Comparison of ENCODE assay signal across 1 cellular context in the genomic region with DNA sequence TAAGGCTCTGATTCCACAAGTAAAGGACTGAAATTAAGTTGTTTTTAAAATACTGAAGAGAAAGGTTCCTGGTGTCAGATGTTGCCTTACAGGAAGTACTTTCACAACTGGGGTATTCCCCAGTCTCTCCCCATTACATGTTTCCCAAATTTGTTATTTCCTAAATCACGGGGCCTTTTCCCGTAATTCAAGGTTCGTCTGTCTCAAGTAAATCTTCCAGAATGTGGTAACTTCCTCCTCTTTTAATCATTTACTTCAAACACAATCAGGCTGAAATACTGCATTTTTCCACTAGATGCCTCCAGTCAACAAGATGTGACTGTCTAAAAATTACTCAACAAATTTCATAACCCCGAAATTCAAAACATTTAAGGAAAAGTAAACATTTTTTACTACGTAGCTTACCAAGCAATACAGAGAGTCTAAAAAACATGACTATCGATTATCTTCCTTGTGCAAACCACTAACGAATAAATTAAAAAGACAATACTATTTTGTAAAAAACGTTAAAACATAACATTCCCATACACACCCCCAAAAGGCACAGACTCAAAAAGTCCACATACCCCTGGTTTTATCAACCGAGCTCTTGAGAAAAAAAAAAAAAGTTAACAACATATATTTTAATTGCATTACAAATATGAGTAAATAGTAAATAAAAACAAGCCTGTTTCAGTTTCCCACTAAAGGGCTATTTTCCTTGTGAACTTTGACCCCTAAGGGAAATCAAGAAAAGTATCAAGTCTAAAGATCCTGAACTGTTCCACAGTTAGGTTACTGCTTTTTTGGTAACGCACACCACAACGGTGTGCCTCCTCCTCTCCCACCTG.
TF ChIP-seq lines count a peak whose summit lies in the region.

No MANE protein-coding gene starts in this region.

TF ChIP-seq in K562, 482 proteins besides CTCF, POLR2A, EP300 and RAD21 (continues in another document):
- TF ChIP-seq CBFA2T2 (conservative IDR thresholded peaks at IDR 0.05) (no peak), ZNF696 (CRISPR knock-in tag; conservative IDR thresholded peaks at IDR 0.05) (no peak), FOXK2 (conservative IDR thresholded peaks at IDR 0.05 in 1 of 2, IDR thresholded peaks at IDR 0.05 in 1 of 2; ENCODE audit: low read depth in 2 of 2) (0 out of 4 replicates have a peak, but pooled peaks of 1 of the 2 experiments have one; percentile 47), MEIS2 (IDR thresholded peaks at IDR 0.05; ENCODE audit: partially characterized antibody) (peak; percentile 33), MNT (conservative IDR thresholded peaks at IDR 0.05) (0 out of 4 replicates have a peak, but pooled peaks of 1 of the 2 experiments have one; percentile 27), MYBL2 (IDR thresholded peaks at IDR 0.05; ENCODE audit: low read depth) (no peak), MYBL2 (CRISPR knock-in tag; IDR thresholded peaks at IDR 0.05; ENCODE audit: borderline replicate concordance) (no peak), MTA1 (IDR thresholded peaks at IDR 0.05; ENCODE audit: borderline replicate concordance) (no peak), ZNF12 (CRISPR knock-in tag; IDR thresholded peaks at IDR 0.05) (no peak), MAFG (tag; conservative IDR thresholded peaks at IDR 0.05) (peak; percentile 51), C11orf30 (IDR thresholded peaks at IDR 0.05; ENCODE audit: low read depth) (peak; percentile 33), ASH1L (IDR thresholded peaks at IDR 0.05; ENCODE audit: borderline replicate concordance, low read depth, partially characterized antibody) (peak; percentile 41), TBL1XR1 (IDR thresholded peaks at IDR 0.05; ENCODE audit: low read length in 2 of 2) (0 out of 4 replicates have a peak, but pooled peaks of 1 of the 2 experiments have one; percentile 43), HES1 (IDR thresholded peaks at IDR 0.05; ENCODE audit: low read depth) (0 out of 2 replicates have a peak, but pooled peaks have one; percentile 48), MAFF (IDR thresholded peaks at IDR 0.05; ENCODE audit: low read length) (peak; percentile 9; the same call in 1 of the 2 replicates), CEBPG (CRISPR knock-in tag; IDR thresholded peaks at IDR 0.05) (no peak), CEBPG (tag; conservative IDR thresholded peaks at IDR 0.05 in 1 of 2, IDR thresholded peaks at IDR 0.05 in 1 of 2) (peak; percentile 91 to 96), DDX20 (tag; IDR thresholded peaks at IDR 0.05; ENCODE audit: low read depth) (no peak), RHOXF2B (CRISPR knock-in tag; conservative IDR thresholded peaks at IDR 0.05) (no peak), MBD2 (IDR thresholded peaks at IDR 0.05; ENCODE audit: borderline replicate concordance, low read depth) (no peak), TAL1 (IDR thresholded peaks at IDR 0.05) (no peak), CBX3 (IDR thresholded peaks at IDR 0.05; ENCODE audit: borderline replicate concordance in 1 of 2, low read length in 2 of 2) (no peak), ZMIZ1 (IDR thresholded peaks at IDR 0.05; ENCODE audit: low read depth in 2 of 2, low read length in 2 of 2) (no peak), HNRNPLL (IDR thresholded peaks at IDR 0.05; ENCODE audit: low read depth, low read length, poor library complexity, severe bottlenecking) (no peak), ZNF263 (CRISPR knock-in tag; IDR thresholded peaks at IDR 0.05; ENCODE audit: borderline replicate concordance) (no peak), ZNF398 (CRISPR knock-in tag; IDR thresholded peaks at IDR 0.05) (no peak), HINFP (tag; conservative IDR thresholded peaks at IDR 0.05; ENCODE audit: low read depth) (0 out of 2 replicates have a peak, but pooled peaks have one; percentile 11), POLR2H (tag; IDR thresholded peaks at IDR 0.05; ENCODE audit: low read depth) (peak; percentile 69), TOE1 (IDR thresholded peaks at IDR 0.05; ENCODE audit: borderline replicate concordance) (0 out of 2 replicates have a peak, but pooled peaks have one; percentile 20), TOE1 (CRISPR knock-in tag; IDR thresholded peaks at IDR 0.05; ENCODE audit: borderline replicate concordance, low read depth) (no peak), KAT8 (IDR thresholded peaks at IDR 0.05; ENCODE audit: low read depth) (peak; percentile 30; the same call in 1 of the 2 replicates), ZNF395 (CRISPR knock-in tag; IDR thresholded peaks at IDR 0.05) (no peak), ELF1 (tag; IDR thresholded peaks at IDR 0.05) (peak; percentile 36; the same call in 1 of the 2 replicates)
- TF ChIP-seq, protein P1, sequence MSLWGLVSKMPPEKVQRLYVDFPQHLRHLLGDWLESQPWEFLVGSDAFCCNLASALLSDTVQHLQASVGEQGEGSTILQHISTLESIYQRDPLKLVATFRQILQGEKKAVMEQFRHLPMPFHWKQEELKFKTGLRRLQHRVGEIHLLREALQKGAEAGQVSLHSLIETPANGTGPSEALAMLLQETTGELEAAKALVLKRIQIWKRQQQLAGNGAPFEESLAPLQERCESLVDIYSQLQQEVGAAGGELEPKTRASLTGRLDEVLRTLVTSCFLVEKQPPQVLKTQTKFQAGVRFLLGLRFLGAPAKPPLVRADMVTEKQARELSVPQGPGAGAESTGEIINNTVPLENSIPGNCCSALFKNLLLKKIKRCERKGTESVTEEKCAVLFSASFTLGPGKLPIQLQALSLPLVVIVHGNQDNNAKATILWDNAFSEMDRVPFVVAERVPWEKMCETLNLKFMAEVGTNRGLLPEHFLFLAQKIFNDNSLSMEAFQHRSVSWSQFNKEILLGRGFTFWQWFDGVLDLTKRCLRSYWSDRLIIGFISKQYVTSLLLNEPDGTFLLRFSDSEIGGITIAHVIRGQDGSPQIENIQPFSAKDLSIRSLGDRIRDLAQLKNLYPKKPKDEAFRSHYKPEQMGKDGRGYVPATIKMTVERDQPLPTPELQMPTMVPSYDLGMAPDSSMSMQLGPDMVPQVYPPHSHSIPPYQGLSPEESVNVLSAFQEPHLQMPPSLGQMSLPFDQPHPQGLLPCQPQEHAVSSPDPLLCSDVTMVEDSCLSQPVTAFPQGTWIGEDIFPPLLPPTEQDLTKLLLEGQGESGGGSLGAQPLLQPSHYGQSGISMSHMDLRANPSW (CRISPR knock-in tag; IDR thresholded peaks at IDR 0.05): no peak
- TF ChIP-seq, protein P2, sequence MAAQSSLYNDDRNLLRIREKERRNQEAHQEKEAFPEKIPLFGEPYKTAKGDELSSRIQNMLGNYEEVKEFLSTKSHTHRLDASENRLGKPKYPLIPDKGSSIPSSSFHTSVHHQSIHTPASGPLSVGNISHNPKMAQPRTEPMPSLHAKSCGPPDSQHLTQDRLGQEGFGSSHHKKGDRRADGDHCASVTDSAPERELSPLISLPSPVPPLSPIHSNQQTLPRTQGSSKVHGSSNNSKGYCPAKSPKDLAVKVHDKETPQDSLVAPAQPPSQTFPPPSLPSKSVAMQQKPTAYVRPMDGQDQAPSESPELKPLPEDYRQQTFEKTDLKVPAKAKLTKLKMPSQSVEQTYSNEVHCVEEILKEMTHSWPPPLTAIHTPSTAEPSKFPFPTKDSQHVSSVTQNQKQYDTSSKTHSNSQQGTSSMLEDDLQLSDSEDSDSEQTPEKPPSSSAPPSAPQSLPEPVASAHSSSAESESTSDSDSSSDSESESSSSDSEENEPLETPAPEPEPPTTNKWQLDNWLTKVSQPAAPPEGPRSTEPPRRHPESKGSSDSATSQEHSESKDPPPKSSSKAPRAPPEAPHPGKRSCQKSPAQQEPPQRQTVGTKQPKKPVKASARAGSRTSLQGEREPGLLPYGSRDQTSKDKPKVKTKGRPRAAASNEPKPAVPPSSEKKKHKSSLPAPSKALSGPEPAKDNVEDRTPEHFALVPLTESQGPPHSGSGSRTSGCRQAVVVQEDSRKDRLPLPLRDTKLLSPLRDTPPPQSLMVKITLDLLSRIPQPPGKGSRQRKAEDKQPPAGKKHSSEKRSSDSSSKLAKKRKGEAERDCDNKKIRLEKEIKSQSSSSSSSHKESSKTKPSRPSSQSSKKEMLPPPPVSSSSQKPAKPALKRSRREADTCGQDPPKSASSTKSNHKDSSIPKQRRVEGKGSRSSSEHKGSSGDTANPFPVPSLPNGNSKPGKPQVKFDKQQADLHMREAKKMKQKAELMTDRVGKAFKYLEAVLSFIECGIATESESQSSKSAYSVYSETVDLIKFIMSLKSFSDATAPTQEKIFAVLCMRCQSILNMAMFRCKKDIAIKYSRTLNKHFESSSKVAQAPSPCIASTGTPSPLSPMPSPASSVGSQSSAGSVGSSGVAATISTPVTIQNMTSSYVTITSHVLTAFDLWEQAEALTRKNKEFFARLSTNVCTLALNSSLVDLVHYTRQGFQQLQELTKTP (IDR thresholded peaks at IDR 0.05; ENCODE audit: low read depth in 1 of 2, partially characterized antibody in 2 of 2): peak in 1 of 2 experiments; percentile 55
- TF ChIP-seq, protein P3, sequence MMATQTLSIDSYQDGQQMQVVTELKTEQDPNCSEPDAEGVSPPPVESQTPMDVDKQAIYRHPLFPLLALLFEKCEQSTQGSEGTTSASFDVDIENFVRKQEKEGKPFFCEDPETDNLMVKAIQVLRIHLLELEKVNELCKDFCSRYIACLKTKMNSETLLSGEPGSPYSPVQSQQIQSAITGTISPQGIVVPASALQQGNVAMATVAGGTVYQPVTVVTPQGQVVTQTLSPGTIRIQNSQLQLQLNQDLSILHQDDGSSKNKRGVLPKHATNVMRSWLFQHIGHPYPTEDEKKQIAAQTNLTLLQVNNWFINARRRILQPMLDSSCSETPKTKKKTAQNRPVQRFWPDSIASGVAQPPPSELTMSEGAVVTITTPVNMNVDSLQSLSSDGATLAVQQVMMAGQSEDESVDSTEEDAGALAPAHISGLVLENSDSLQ (IDR thresholded peaks at IDR 0.05): peak; percentile 22; the same call in 1 of the 2 replicates
